In genomic region chr1:226549094-226549936, GRCh38 we compare ENCODE assay signal across 8 cellular contexts. TPM values are rescaled to one million over a fixed set of nuclear protein-coding genes. Genes with fewer than 3 reads are reported as not detected.
DNase-seq lines count a peak whose midpoint lies in the region; ATAC-seq, FAIRE-seq and TF ChIP-seq lines count a peak whose summit lies in the region.

No MANE protein-coding gene starts in this region.

- H3K4me1 ChIP-seq in GM12878 (ENCODE audit: control insufficient read depth, insufficient read depth, low read length) = peaks cover 9% of the 10 kb centered on the region
- no peaks in the 10 kb centered on the region for H3K4me1 ChIP-seq in aorta (ENCODE audit: control insufficient read depth in 1 of 2, insufficient read depth in 2 of 2, low read length in 2 of 2)

- ATAC-seq in GM12878 (peak; percentile 8; the same call in 2 of the 3 replicates), aorta (ENCODE audit: low FRiP score) (peak; percentile 34), GM18909 (IDR thresholded peaks at IDR 0.05; ENCODE audit: poor library complexity, unreplicated experiment) (no peak)

- H4K20me1 ChIP-seq in GM12878 (ENCODE audit: control insufficient read depth, insufficient read depth) = no peaks in the 10 kb centered on the region

- H3K27ac Mint-ChIP-seq in IgD-negative memory B cell = no peak overlapping the region

- peak; percentile 6 for DNase-seq in CD1c-positive myeloid dendritic cell (ENCODE audit: extremely low spot score)
- DNase-seq in GM12878 (ENCODE audit: low read depth, low spot score) = no peak
- DNase-seq in mesenteric fat pad (ENCODE audit: low spot score) = peak; percentile 82
- no peak for DNase-seq in aorta
- DNase-seq in NCI-H226 = no peak
- DNase-seq in C1 segment of cervical spinal cord (lab: John Stamatoyannopoulos, UW) = no peak

- H3K27me3 Mint-ChIP-seq in IgD-negative memory B cell = peaks cover 32% of the 10 kb centered on the region

- peak overlapping the region; percentile 53 for H3K4me2 ChIP-seq in GM12878 (ENCODE audit: control insufficient read depth, insufficient read depth)

- in situ Hi-C loops in GM12878 (cut with MboI) = no loop called here

- no peaks in the 10 kb centered on the region for H3K79me2 ChIP-seq in GM12878 (ENCODE audit: control insufficient read depth, insufficient read depth, low read length)

- no peak overlapping the region for H3K9ac ChIP-seq in GM12878 (ENCODE audit: control insufficient read depth, insufficient read depth, low read length)

- peak overlapping the region; percentile 77 to 88 (median 83) for H3K4me3 Mint-ChIP-seq in IgD-negative memory B cell

- SMC1A ChIA-PET in GM12878 (lab: Charles Lee; ENCODE audit: uncharacterized antibody, unreplicated experiment) = interaction anchor here (0.6 to 1.6 kb wide), 4 partner anchors 18 to 396 kb away, joined by 3 to 4 read pairs (median 3); no protein-coding TSS in a partner anchor

- no peaks in the 10 kb centered on the region for H3K9me3 Mint-ChIP-seq in IgD-negative memory B cell

- peaks cover 0 to 15% (median 12%) of the 10 kb centered on the region in 3 donors for H3K4me1 Mint-ChIP-seq in IgD-negative memory B cell

- 6% methylated on average over 62 of the region's 73 CpGs for WGBS in GM12878 (ENCODE audit: insufficient coverage, insufficient replicate concordance, low lambda C conversion rate, missing lambda C conversion rate)
- WGBS in aorta, 2 donors = 1% methylated on average over 68 to 73 of the region's 73 CpGs

- H3K4me3 ChIP-seq in GM12878 (no peak overlapping the region), aorta (ENCODE audit: low read length in 2 of 2) (peak overlapping the region in 1 of 2 donors; percentile 45)

- TF ChIP-seq RAD21 in GM12878 (IDR thresholded peaks at IDR 0.05; ENCODE audit: insufficient read depth, low read depth, low read length) = no peak

- POLR2A ChIA-PET in GM12878 (lab: Charles Lee) = no interaction called here

- no peak for TF ChIP-seq POLR2A in GM12878 (IDR thresholded peaks at IDR 0.05; ENCODE audit: low read depth, low read length)

- peaks cover 11 to 12% of the 10 kb centered on the region in 2 experiments; a peak in 3 of 4 replicates for H3K27me3 ChIP-seq in GM12878 (replicated peaks in 1 of 2; ENCODE audit: control insufficient read depth in 2 of 2, insufficient read depth in 2 of 2, low read length in 1 of 2)
- H3K27me3 ChIP-seq in aorta (ENCODE audit: control insufficient read depth in 1 of 2, insufficient read depth in 2 of 2, low read length in 1 of 2) = no peaks in the 10 kb centered on the region

- no peak overlapping the region for H2AFZ ChIP-seq in GM12878 (ENCODE audit: control insufficient read depth, low read depth, low read length)

- H3K36me3 ChIP-seq in GM12878 (ENCODE audit: control insufficient read depth in 2 of 2, insufficient read depth in 2 of 2, low read length in 1 of 2) (no peaks in the 10 kb centered on the region), aorta (ENCODE audit: control insufficient read depth in 1 of 2, insufficient read depth in 2 of 2, low read length in 1 of 2) (no peaks in the 10 kb centered on the region)

- intact Hi-C loops in GM12878 (cut with micrococcal nuclease; ENCODE audit: unreplicated experiment) (loop anchor here (5.0 kb wide), 2 partner anchors 58 to 278 kb away; no protein-coding TSS in a partner anchor), aorta (cut with DNase I) (loop anchor here in 1 of 2 donors (5.0 kb wide), 2 partner anchors 188 to 278 kb away; partner anchors contain the start of gene ITPKB)

- BruUV-seq in GM12878 (replicated peaks; lab: Mats Ljungman, UMichigan) = no TSS peak

- CTCF ChIA-PET in GM12878 (lab: Yijun Ruan, JAX) = interaction anchor here (1.2 to 1.7 kb wide), 2 partner anchors 11 to 348 kb away, joined by 3 read pairs; no protein-coding TSS in a partner anchor

- H3K36me3 Mint-ChIP-seq in IgD-negative memory B cell = no peaks in the 10 kb centered on the region

- no peak for TF ChIP-seq CTCF in GM12878 (IDR thresholded peaks at IDR 0.05 in 2 of 3, conservative IDR thresholded peaks at IDR 0.05 in 1 of 3; ENCODE audit: control insufficient read depth in 2 of 3, extremely low read depth in 1 of 3, insufficient read depth in 1 of 3, low read depth in 3 of 3, low read length in 3 of 3)

- FAIRE-seq in GM12878 (lab: Jason Lieb, UNC) = no peak

- H3K27ac ChIP-seq in GM12878 (ENCODE audit: control insufficient read depth, insufficient read depth) = no peak overlapping the region
- no peak overlapping the region for H3K27ac ChIP-seq in aorta (ENCODE audit: low read depth in 1 of 2, low read length in 2 of 2)

- H3K9me3 ChIP-seq in GM12878 (replicated peaks; ENCODE audit: control insufficient read depth, insufficient read depth, low read length) (no peaks in the 10 kb centered on the region), aorta (ENCODE audit: control insufficient read depth, low read length) (no peaks in the 10 kb centered on the region)

- RAD21 ChIA-PET in GM12878 (lab: Charles Lee; ENCODE audit: unreplicated experiment) = interaction anchor here (0.8 to 1.1 kb wide), 2 partner anchors 16 to 94 kb away, joined by 3 read pairs; no protein-coding TSS in a partner anchor

- no peak for TF ChIP-seq EP300 in GM12878 (IDR thresholded peaks at IDR 0.05; ENCODE audit: borderline replicate concordance in 1 of 2, control insufficient read depth in 1 of 2, low read depth in 2 of 2, low read length in 2 of 2)

TF ChIP-seq in GM12878, 131 proteins besides CTCF, POLR2A, EP300 and RAD21:
- TF ChIP-seq ZNF592 (IDR thresholded peaks at IDR 0.05) (no peak), TBL1XR1 (IDR thresholded peaks at IDR 0.05; ENCODE audit: low read depth, low read length) (no peak), NFXL1 (IDR thresholded peaks at IDR 0.05; ENCODE audit: borderline replicate concordance) (no peak), NFIC (IDR thresholded peaks at IDR 0.05; ENCODE audit: low read depth, low read length) (no peak), PAX8 (IDR thresholded peaks at IDR 0.05) (no peak)

RNA-seq across cellular contexts. Expression of gene STUM, which starts 0.8 kb away (rescaled TPM):
- not detected for polyA plus RNA-seq in IgD-negative memory B cell
- total RNA-seq in GM12878 (2013; cell fraction: nucleolus; rRNA removed) = 1.6 and 1.7 TPM in 2 replicates
- total RNA-seq in GM12878 (2014; rRNA removed) = under 0.01 TPM in 1 of 2 replicates, not detected in the other
- not detected in 2 replicates for total RNA-seq in GM12878 (2014; rRNA removed; fragmentation: Illumina TruSeq; extraction: Trizol)
- 0.10 TPM in 1 of 2 replicates, not detected in the other for total RNA-seq in GM12878 (2021)
- 0.03 TPM for polyA plus RNA-seq in GM12878 (2011; ENCODE audit: low read depth)
- 0.15 and 0.17 TPM in 2 replicates for polyA plus RNA-seq in GM12878 (2011; rRNA removed)
- polyA plus RNA-seq in GM12878 (2011; cell fraction: cytosol; rRNA removed) = 0.08 and 0.09 TPM in 2 replicates
- polyA plus RNA-seq in GM12878 (2011; cell fraction: nucleus; rRNA removed) = 0.53 and 0.94 TPM in 2 replicates
- polyA plus RNA-seq in GM12878 (2012) = 0.04 and 0.24 TPM in 2 replicates
- 0.01 TPM in 1 of 2 replicates, not detected in the other for polyA plus RNA-seq in GM12878 (2014; fragmentation: Illumina TruSeq; extraction: Trizol)
- not detected for polyA plus RNA-seq in GM12878 (2014; fragmentation: Nextera tagmentation; extraction: Ambion mirVana)
- polyA plus RNA-seq in GM12878 (2014; rRNA removed) = 0.03 and 0.09 TPM in 2 replicates
- polyA plus RNA-seq in GM12878 (2016; fragmentation: Nextera tagmentation; extraction: Ambion mirVana) = not detected
- polyA minus RNA-seq in GM12878 (2011; rRNA and poly(A)+ RNA removed) = 0.05 and 0.15 TPM in 2 replicates
- not detected in 2 replicates for polyA minus RNA-seq in GM12878 (2011; cell fraction: cytosol; rRNA and poly(A)+ RNA removed)
- 0.12 and 0.19 TPM in 2 replicates for polyA minus RNA-seq in GM12878 (2011; cell fraction: nucleus; rRNA and poly(A)+ RNA removed)
- 1.8 TPM for total RNA-seq in mesenteric fat pad
- 1 to 10 TPM; 2.7 to 3.0 TPM for total RNA-seq in aorta
- polyA plus RNA-seq in aorta = under 1 TPM; 0.13 to 0.59 TPM

Comparison
In these comparisons a context has a peak if more than half of its experiments do, and no peak if none do; other contexts are left out.
1. DNase-seq: peak in CD1c-positive myeloid dendritic cell (single experiment) and mesenteric fat pad (single experiment); none in GM12878 (single experiment), aorta (0 of 2), NCI-H226 (single experiment) and C1 segment of cervical spinal cord (0 of 14).